In genomic region chr22:20456064-20456721, GRCh38 we compare ENCODE assay signal across 8 cellular contexts. TPM values are rescaled to one million over a fixed set of nuclear protein-coding genes. Genes with fewer than 3 reads are reported as not detected.
DNase-seq lines count a peak whose midpoint lies in the region; ATAC-seq and TF ChIP-seq lines count a peak whose summit lies in the region.

No MANE protein-coding gene starts in this region.

- H3K4me3 Mint-ChIP-seq in activated T-cell treated with anti-CD3 and anti-CD28 coated beads, Interleukin-2, amount 50 U/mL, for 72 hours = peak overlapping the region; percentile 16 to 44
- H3K4me3 Mint-ChIP-seq in neural crest cell = peak overlapping the region; percentile 0
- H3K4me3 Mint-ChIP-seq in stimulated activated naive CD8-positive, alpha-beta T cell treated with anti-CD3 and anti-CD28 coated beads, Interleukin-15, amount 100 ng/mL, for 72 hours = no peak overlapping the region

- no peak overlapping the region for H3K27ac ChIP-seq in Peyer's patch

- H3K36me3 Mint-ChIP-seq in activated T-cell treated with anti-CD3 and anti-CD28 coated beads, Interleukin-2, amount 50 U/mL, for 72 hours (ENCODE audit: insufficient read depth in 2 of 2) = peaks cover 5 to 7% of the 10 kb centered on the region in 2 donors
- H3K36me3 Mint-ChIP-seq in neural crest cell (ENCODE audit: low read depth) = peaks cover 13% of the 10 kb centered on the region

- peak; percentile 84 for DNase-seq in ELR (ENCODE audit: low read depth)
- peak; percentile 76 for DNase-seq in HuH-7.5 (ENCODE audit: low spot score)
- DNase-seq in Peyer's patch = peak; percentile 70 to 83 (median 74)
- DNase-seq in activated T-cell treated with anti-CD3 and anti-CD28 coated beads, Interleukin-2, amount 50 U/mL, for 72 hours = peak; percentile 76 to 78
- peak; percentile 82 for DNase-seq in fibroblast of the conjunctiva (ENCODE audit: low read depth)
- DNase-seq in neural crest cell (ENCODE audit: low read depth, low spot score) = peak; percentile 72
- peak; percentile 66 to 71 for DNase-seq in stimulated activated naive CD8-positive, alpha-beta T cell treated with anti-CD3 and anti-CD28 coated beads, Interleukin-15, amount 100 ng/mL, for 72 hours

- H3K27ac Mint-ChIP-seq in activated T-cell treated with anti-CD3 and anti-CD28 coated beads, Interleukin-2, amount 50 U/mL, for 72 hours = no peak overlapping the region
- peak overlapping the region; percentile 87 for H3K27ac Mint-ChIP-seq in neural crest cell (ENCODE audit: unreplicated experiment)
- H3K27ac Mint-ChIP-seq in stimulated activated naive CD8-positive, alpha-beta T cell treated with anti-CD3 and anti-CD28 coated beads, Interleukin-15, amount 100 ng/mL, for 72 hours = peak overlapping the region in 1 of 2 donors; percentile 10

- no peaks in the 10 kb centered on the region for H3K9me3 ChIP-seq in Peyer's patch

- H3K4me1 ChIP-seq in Peyer's patch = no peaks in the 10 kb centered on the region

- no peaks in the 10 kb centered on the region for H3K27me3 ChIP-seq in Peyer's patch

- peaks cover 33% of the 10 kb centered on the region for H3K4me1 Mint-ChIP-seq in activated T-cell treated with anti-CD3 and anti-CD28 coated beads, Interleukin-2, amount 50 U/mL, for 72 hours (ENCODE audit: low read depth)
- H3K4me1 Mint-ChIP-seq in neural crest cell = peaks cover 26% of the 10 kb centered on the region
- H3K4me1 Mint-ChIP-seq in stimulated activated naive CD8-positive, alpha-beta T cell treated with anti-CD3 and anti-CD28 coated beads, Interleukin-15, amount 100 ng/mL, for 72 hours = peaks cover 20% of the 10 kb centered on the region

- no peak for TF ChIP-seq POLR2A in Peyer's patch (IDR thresholded peaks at IDR 0.05)

- H3K4me3 ChIP-seq in Peyer's patch = no peak overlapping the region

- ATAC-seq in activated T-cell treated with anti-CD3 and anti-CD28 coated beads, Interleukin-2, amount 50 U/mL, for 72 hours (replicated peaks in 1 of 2) = peak; percentile 89 to 92
- peak; percentile 94 for ATAC-seq in stimulated activated naive CD8-positive, alpha-beta T cell treated with anti-CD3 and anti-CD28 coated beads, Interleukin-15, amount 100 ng/mL, for 72 hours
- no peak for ATAC-seq in GM18868 (IDR thresholded peaks at IDR 0.05; ENCODE audit: unreplicated experiment)

- peak; percentile 59 to 89 (median 88) for TF ChIP-seq CTCF in Peyer's patch (IDR thresholded peaks at IDR 0.05)
- TF ChIP-seq CTCF in neural crest cell (conservative IDR thresholded peaks at IDR 0.05) = peak; percentile 90

- H3K36me3 ChIP-seq in Peyer's patch = no peaks in the 10 kb centered on the region

- no peaks in the 10 kb centered on the region for H3K9me3 Mint-ChIP-seq in activated T-cell treated with anti-CD3 and anti-CD28 coated beads, Interleukin-2, amount 50 U/mL, for 72 hours
- H3K9me3 Mint-ChIP-seq in neural crest cell = no peaks in the 10 kb centered on the region
- no peaks in the 10 kb centered on the region for H3K9me3 Mint-ChIP-seq in stimulated activated naive CD8-positive, alpha-beta T cell treated with anti-CD3 and anti-CD28 coated beads, Interleukin-15, amount 100 ng/mL, for 72 hours

- no peaks in the 10 kb centered on the region for H3K27me3 Mint-ChIP-seq in activated T-cell treated with anti-CD3 and anti-CD28 coated beads, Interleukin-2, amount 50 U/mL, for 72 hours (ENCODE audit: low read depth)
- no peaks in the 10 kb centered on the region for H3K27me3 Mint-ChIP-seq in neural crest cell (ENCODE audit: low read depth)
- no peaks in the 10 kb centered on the region for H3K27me3 Mint-ChIP-seq in stimulated activated naive CD8-positive, alpha-beta T cell treated with anti-CD3 and anti-CD28 coated beads, Interleukin-15, amount 100 ng/mL, for 72 hours

RNA-seq across cellular contexts. Expression of gene SCARF2, which starts 18.6 kb away (rescaled TPM):
- total RNA-seq in Peyer's patch = 1 to 10 TPM; 3.5 to 8.3 (median 5.2) TPM
- 1 to 10 TPM; 1.0 to 1.4 TPM for total RNA-seq in activated T-cell treated with anti-CD3 and anti-CD28 coated beads, Interleukin-2, amount 50 U/mL, for 72 hours
- 23.1 and 23.4 TPM in 2 replicates for total RNA-seq in neural crest cell

RNA-seq across cellular contexts. Expression of gene KLHL22, which starts 39.4 kb away (rescaled TPM):
- 10 to 100 TPM; 12.6 to 23.9 (median 19.2) TPM for total RNA-seq in Peyer's patch
- total RNA-seq in activated T-cell treated with anti-CD3 and anti-CD28 coated beads, Interleukin-2, amount 50 U/mL, for 72 hours = 10 to 100 TPM; 21.4 to 26.5 TPM
- total RNA-seq in neural crest cell = 42.5 and 48.9 TPM in 2 replicates

RNA-seq across cellular contexts. Expression of gene MED15, which starts 51.2 kb away (rescaled TPM):
- total RNA-seq in Peyer's patch (100 to 1,000 TPM; 115 to 215 (median 161) TPM), neural crest cell (78.6 and 84.5 TPM in 2 replicates)
- 100 to 1,000 TPM; 106 to 113 TPM for total RNA-seq in activated T-cell treated with anti-CD3 and anti-CD28 coated beads, Interleukin-2, amount 50 U/mL, for 72 hours

Comparison
In these comparisons a context has a peak if more than half of its experiments do, and no peak if none do; other contexts are left out.
1. H3K4me3 Mint-ChIP-seq: peak in activated T-cell treated with anti-CD3 and anti-CD28 coated beads, Interleukin-2, amount 50 U/mL, for 72 hours (2 of 2) and neural crest cell (single experiment); none in stimulated activated naive CD8-positive, alpha-beta T cell treated with anti-CD3 and anti-CD28 coated beads, Interleukin-15, amount 100 ng/mL, for 72 hours (0 of 2).
2. Peak in every context shown above with its lines, with median percentiles within 50 percentile points of each other: DNase-seq.